Comparison of ENCODE assay signal across 15 cellular contexts in genomic region chr11:78429667-78430066, GRCh38. TPM values are rescaled to one million over a fixed set of nuclear protein-coding genes. Genes with fewer than 3 reads are reported as not detected.
DNase-seq lines count a peak whose midpoint lies in the region; ATAC-seq, FAIRE-seq and TF ChIP-seq lines count a peak whose summit lies in the region.
"Had no signal": no experiment of that assay in that cellular context is flagged by ENCODE, and none has a peak within 500 bp of the region (broad histone marks: within the 10 kb centered on the region; RNA-seq: fewer than 3 reads in every experiment).

No MANE protein-coding gene starts in this region.

- no peaks in the 10 kb centered on the region for H3K27me3 ChIP-seq in trophoblast cell (ENCODE audit: insufficient read depth, low read length)

- no peak overlapping the region for H2AFZ ChIP-seq in trophoblast cell (ENCODE audit: insufficient read depth, low read length, poor library complexity)

- CTCF ChIA-PET in activated B cell treated with CpG ODN at 0.5 μM for 24 hours (lab: Charles Lee): interaction anchor here (0.6 to 8.4 kb wide), 8 partner anchors 8 to 352 kb away, joined by 3 to 90 read pairs (median 3); partner anchors contain the start of gene GAB2

- H3K79me2 ChIP-seq in trophoblast cell (ENCODE audit: control insufficient read depth, insufficient read depth, low read length, poor library complexity): peaks cover 2% of the 10 kb centered on the region

- H3K9ac ChIP-seq in trophoblast cell (ENCODE audit: low read length): no peak overlapping the region

- ATAC-seq in GM21529 (IDR thresholded peaks at IDR 0.05; ENCODE audit: unreplicated experiment) (peak; percentile 29), activated B cell treated with CpG ODN at 0.5 μM for 24 hours (ENCODE audit: low read depth) (peak; percentile 79), HG02642 (IDR thresholded peaks at IDR 0.05; ENCODE audit: poor library complexity, unreplicated experiment) (no peak)

- WGBS in trophoblast cell (ENCODE audit: extremely low coverage, insufficient coverage, insufficient read length): no CpG with 5 or more reads among the region's 4 CpGs

- intact Hi-C loops in activated B cell treated with CpG ODN at 0.5 μM for 24 hours (cut with micrococcal nuclease): loop anchor here (1.0 to 2.0 kb wide), 4 partner anchors 9 to 32 kb away; no protein-coding TSS in a partner anchor

- peak overlapping the region; percentile 90 for H3K27ac Mint-ChIP-seq in activated B cell treated with CpG ODN at 0.5 μM for 24 hours

- peaks cover 18% of the 10 kb centered on the region for H3K79me1 ChIP-seq in trophoblast cell (ENCODE audit: low read length)

- H4K12ac ChIP-seq in trophoblast cell (ENCODE audit: low read depth, low read length): no peak overlapping the region

- H3K4me3 Mint-ChIP-seq in activated B cell treated with CpG ODN at 0.5 μM for 24 hours: peak overlapping the region; percentile 69

- H3K4me1 Mint-ChIP-seq in activated B cell treated with CpG ODN at 0.5 μM for 24 hours: peaks cover 64% of the 10 kb centered on the region

- H2BK120ac ChIP-seq in trophoblast cell (ENCODE audit: insufficient read depth, low read length, poor library complexity): no peak overlapping the region

- no peak for FAIRE-seq in HTR-8/SVneo (lab: Jason Lieb, UNC)

- no peak overlapping the region for H2AK5ac ChIP-seq in trophoblast cell (ENCODE audit: low read length)

- TF ChIP-seq CTCF in activated B cell treated with CpG ODN at 0.5 μM for 24 hours (IDR thresholded peaks at IDR 0.05): no peak

- H3K9me3 Mint-ChIP-seq in activated B cell treated with CpG ODN at 0.5 μM for 24 hours: no peaks in the 10 kb centered on the region

- no peak overlapping the region for H3K14ac ChIP-seq in trophoblast cell (ENCODE audit: low read length)

- H2BK12ac ChIP-seq in trophoblast cell (ENCODE audit: low read length): no peak overlapping the region

- no peak overlapping the region for H4K8ac ChIP-seq in trophoblast cell (ENCODE audit: low read depth, low read length)

- H3K4me3 ChIP-seq in trophoblast cell (ENCODE audit: low read depth, low read length): no peak overlapping the region
- H3K4me3 ChIP-seq: coronary artery, SK-N-MC had no signal

- no peaks in the 10 kb centered on the region for H3K27me3 Mint-ChIP-seq in activated B cell treated with CpG ODN at 0.5 μM for 24 hours

- no peak overlapping the region for H2BK5ac ChIP-seq in trophoblast cell (ENCODE audit: low read depth, low read length, poor library complexity)

- no peaks in the 10 kb centered on the region for H3K36me3 Mint-ChIP-seq in activated B cell treated with CpG ODN at 0.5 μM for 24 hours (ENCODE audit: low read depth)

- no peaks in the 10 kb centered on the region for H3K36me3 ChIP-seq in trophoblast cell (ENCODE audit: control insufficient read depth in 1 of 2, insufficient read depth in 2 of 2, low read length in 2 of 2)

- no peak overlapping the region for H4K91ac ChIP-seq in trophoblast cell (ENCODE audit: low read depth, low read length)

- no peak overlapping the region for H3K23ac ChIP-seq in trophoblast cell (ENCODE audit: low read length)

- peaks cover 7 to 14% of the 10 kb centered on the region in 2 experiments for H3K4me1 ChIP-seq in trophoblast cell (ENCODE audit: control insufficient read depth in 1 of 2, insufficient read depth in 2 of 2, low read length in 2 of 2)

- no peak overlapping the region for H3K18ac ChIP-seq in trophoblast cell (ENCODE audit: low read length)

- POLR2A ChIA-PET in activated B cell treated with CpG ODN at 0.5 μM for 24 hours (lab: Charles Lee): interaction anchor here (0.8 to 6.9 kb wide), 12 partner anchors 9 to 435 kb away, joined by 3 to 113 read pairs (median 3); partner anchors contain the start of genes GAB2 and INTS4

- DNase-seq in GF-D8 (lab: John Stamatoyannopoulos, UW) (peak; percentile 69), activated B cell treated with CpG ODN at 0.5 μM for 24 hours (no peak), trophoblast cell (no peak), HTR-8/SVneo (ENCODE audit: insufficient read length, low spot score) (no peak), hippocampal formation (lab: John Stamatoyannopoulos, UW) (no peak)
- DNase-seq: activated T-cell treated with anti-CD3 and anti-CD28 coated beads, Interleukin-2, amount 50 U/mL, for 48 hours; NCI-H1694; NCI-H524 treated with DMSO at 0.1 percent for 48 hours; nucleus accumbens; stimulated activated naive CD4-positive, alpha-beta T cell had no signal

- no peak overlapping the region for H3K4ac ChIP-seq in trophoblast cell (ENCODE audit: low read depth, low read length)

- no peak overlapping the region for H3K4me2 ChIP-seq in trophoblast cell (ENCODE audit: low read length)

- no peaks in the 10 kb centered on the region for H3K9me3 ChIP-seq in trophoblast cell (ENCODE audit: insufficient read depth, low read depth, low read length)

- peak overlapping the region; percentile 24 for H3K27ac ChIP-seq in trophoblast cell (ENCODE audit: low read depth, low read length)
- H3K27ac ChIP-seq: coronary artery, HL-60, SK-N-MC had no signal

RNA-seq across cellular contexts. Expression of gene GAB2, which starts 12.0 kb away (rescaled TPM):
- total RNA-seq in activated B cell treated with CpG ODN at 0.5 μM for 24 hours: 22.4 and 22.7 TPM in 2 replicates
- 105 and 110 TPM in 2 replicates for polyA plus RNA-seq in trophoblast cell (2013)
